ENCODE assay signal across 19 cellular contexts in the genomic region with DNA sequence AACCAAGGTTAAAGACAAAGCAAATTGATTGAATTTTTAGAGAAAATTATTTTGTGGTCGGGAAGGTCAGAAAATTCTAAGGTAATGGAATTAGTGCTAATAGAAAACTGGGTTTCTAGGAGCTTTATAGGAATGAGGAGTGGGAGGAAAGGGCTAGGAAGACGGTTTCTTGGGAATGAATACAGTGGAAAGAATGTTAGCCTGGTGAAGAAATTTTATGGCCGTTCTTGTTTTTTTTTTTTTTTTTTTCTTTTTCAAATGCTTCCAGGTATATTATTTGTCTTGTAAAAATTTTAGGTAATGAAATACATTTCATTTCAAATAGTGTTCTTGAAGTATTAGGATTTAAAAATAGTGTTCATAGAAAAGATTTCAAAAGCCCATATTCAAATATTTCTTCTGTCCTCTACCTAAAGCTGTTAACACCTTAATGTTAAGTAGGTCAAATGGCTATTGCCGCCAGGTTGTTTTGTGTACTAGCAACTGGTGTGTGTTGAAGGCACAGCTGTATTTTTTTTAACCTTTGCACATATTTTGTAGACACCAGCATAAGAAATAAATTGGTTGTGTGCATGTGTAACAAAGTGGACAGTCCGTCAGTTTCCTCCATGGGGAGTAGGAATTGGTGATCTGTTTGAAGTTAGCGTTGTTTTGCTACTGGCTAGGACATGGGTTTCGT. TPM values are rescaled to one million over a fixed set of nuclear protein-coding genes. Genes with fewer than 3 reads are reported as not detected.
DNase-seq lines count a peak whose midpoint lies in the region; ATAC-seq, FAIRE-seq and TF ChIP-seq lines count a peak whose summit lies in the region.
"Had no signal": no experiment of that assay in that cellular context is flagged by ENCODE, and none has a peak within 500 bp of the region (broad histone marks: within the 10 kb centered on the region; RNA-seq: fewer than 3 reads in every experiment).

No MANE protein-coding gene starts in this region.

- H3K79me1 ChIP-seq in H9 (ENCODE audit: insufficient read depth, low read depth, low read length, poor library complexity, severe bottlenecking) (peaks cover 4% of the 10 kb centered on the region), trophoblast cell (ENCODE audit: low read length) (no peaks in the 10 kb centered on the region)

- H3K23me2 ChIP-seq in H9 (ENCODE audit: insufficient read length, low read depth, low read length, poor library complexity, severe bottlenecking), result no peaks in the 10 kb centered on the region

- H3K79me2 ChIP-seq in H9 (ENCODE audit: insufficient read depth, low read length), result peaks cover 45% of the 10 kb centered on the region
- peaks cover 4% of the 10 kb centered on the region for H3K79me2 ChIP-seq in trophoblast cell (ENCODE audit: control insufficient read depth, insufficient read depth, low read length, poor library complexity)

- H3K23ac ChIP-seq in H9 (ENCODE audit: insufficient read length, low read depth, low read length), result no peak overlapping the region
- no peak overlapping the region for H3K23ac ChIP-seq in trophoblast cell (ENCODE audit: low read length)

- H4K8ac ChIP-seq in H9 (replicated peaks; ENCODE audit: insufficient read length, low read depth, low read length), result no peak overlapping the region
- no peak overlapping the region for H4K8ac ChIP-seq in trophoblast cell (ENCODE audit: low read depth, low read length)

- H3K9ac ChIP-seq in H9 (ENCODE audit: extremely low read depth, insufficient read length, low read length) (no peak overlapping the region), trophoblast cell (ENCODE audit: low read length) (no peak overlapping the region)

- H4K91ac ChIP-seq in H9 (ENCODE audit: insufficient read length, low read depth, low read length) (no peak overlapping the region), trophoblast cell (ENCODE audit: low read depth, low read length) (no peak overlapping the region)

- H3K56ac ChIP-seq in H9 (ENCODE audit: insufficient read length, low read depth, low read length), result no peak overlapping the region

- H3K27ac ChIP-seq in H9 (ENCODE audit: insufficient read length, low read depth, low read length) (no peak overlapping the region), trophoblast cell (ENCODE audit: low read depth, low read length) (peak overlapping the region; percentile 71)
- H3K27ac ChIP-seq: adrenal gland, esophagus squamous epithelium had no signal

- H3K4me1 Mint-ChIP-seq in H9, result peaks cover 69 to 76% of the 10 kb centered on the region in 2 experiments
- H3K4me1 Mint-ChIP-seq in activated T-helper 17 cell treated with anti-CD3 and anti-CD28 coated beads, Interleukin-2, amount 50 U/mL, for 72 hours, result peaks cover 21% of the 10 kb centered on the region

- no peak overlapping the region for H2BK15ac ChIP-seq in H9 (ENCODE audit: low read depth, low read length)

- no peaks in the 10 kb centered on the region for H3K36me3 ChIP-seq in trophoblast cell (ENCODE audit: control insufficient read depth in 1 of 2, insufficient read depth in 2 of 2, low read length in 2 of 2)
- H3K36me3 ChIP-seq: adrenal gland, esophagus squamous epithelium had no signal

- H3K4me2 ChIP-seq in H9 (ENCODE audit: insufficient read depth, insufficient read length, low read length) (no peak overlapping the region), trophoblast cell (ENCODE audit: low read length) (peak overlapping the region; percentile 14)

- H2AK5ac ChIP-seq in H9 (ENCODE audit: insufficient read length, low read length) (no peak overlapping the region), trophoblast cell (ENCODE audit: low read length) (no peak overlapping the region)

- no peak overlapping the region for H4K12ac ChIP-seq in trophoblast cell (ENCODE audit: low read depth, low read length)

- no peak overlapping the region for H3K18ac ChIP-seq in H9 (ENCODE audit: insufficient read length, low read depth, low read length)
- H3K18ac ChIP-seq in trophoblast cell (ENCODE audit: low read length), result no peak overlapping the region

- no peak overlapping the region for H3T11ph ChIP-seq in H9 (ENCODE audit: low read length)

- H3K4me1 ChIP-seq in H9 (ENCODE audit: insufficient read depth, low read length), result peaks cover 7% of the 10 kb centered on the region; the same call in 1 of the 2 replicates
- peaks cover 5% of the 10 kb centered on the region in 2 experiments for H3K4me1 ChIP-seq in trophoblast cell (ENCODE audit: control insufficient read depth in 1 of 2, insufficient read depth in 2 of 2, low read length in 2 of 2)

- DNase-seq in H9 (no peak), trophoblast cell (peak; percentile 40 to 68), AG20443 (ENCODE audit: low spot score) (no peak), kidney glomerular epithelial cell (lab: John Stamatoyannopoulos, UW) (no peak)
- DNase-seq: activated CD4-positive, alpha-beta T cell treated with anti-CD3 and anti-CD28 coated beads, Interleukin-2, amount 10 ng/mL, durations not matched to agents 7 days and 5 days; activated T-cell treated with anti-CD3 and anti-CD28 coated beads, Interleukin-2, amount 50 U/mL, for 72 hours; adrenal gland; AML-193; esophagus squamous epithelium; GF-D8; NCI-H2081 treated with DMSO at 0.1 percent for 48 hours; NCI-H526 treated with DMSO at 0.1 percent for 48 hours; T1000 had no signal

- H2BK120ac ChIP-seq in H9 (ENCODE audit: low read depth, low read length, poor library complexity, severe bottlenecking), result no peak overlapping the region
- H2BK120ac ChIP-seq in trophoblast cell (ENCODE audit: insufficient read depth, low read length, poor library complexity), result peak overlapping the region; percentile 43

- H3K4ac ChIP-seq in H9 (ENCODE audit: low read depth, low read length) (no peak overlapping the region), trophoblast cell (ENCODE audit: low read depth, low read length) (peak overlapping the region; percentile 83)

- H3K27me3 Mint-ChIP-seq in H9 (ENCODE audit: low read depth), result no peaks in the 10 kb centered on the region
- no peaks in the 10 kb centered on the region for H3K27me3 Mint-ChIP-seq in activated T-helper 17 cell treated with anti-CD3 and anti-CD28 coated beads, Interleukin-2, amount 50 U/mL, for 72 hours
- H3K27me3 Mint-ChIP-seq: stimulated activated memory B cell treated with anti-CD40 and anti-IgM and Interleukin-4, amounts not matched to agents 10 μg/mL and 1 μg/mL and 100 μg/mL, for 72 hours had no signal

- no peak overlapping the region for H2BK20ac ChIP-seq in H9 (ENCODE audit: low read depth, low read length, poor library complexity, severe bottlenecking)

- H3K14ac ChIP-seq in H9 (ENCODE audit: insufficient read depth, low read length) (no peak overlapping the region), trophoblast cell (ENCODE audit: low read length) (no peak overlapping the region)

- H2BK12ac ChIP-seq in H9 (ENCODE audit: insufficient read length, low read depth, low read length) (peak overlapping the region; percentile 35), trophoblast cell (ENCODE audit: low read length) (no peak overlapping the region)

- H2BK5ac ChIP-seq in H9 (ENCODE audit: insufficient read length, low read length), result no peak overlapping the region
- no peak overlapping the region for H2BK5ac ChIP-seq in trophoblast cell (ENCODE audit: low read depth, low read length, poor library complexity)

- peak; percentile 60 for FAIRE-seq in islet of Langerhans (lab: Jason Lieb, UNC)
- FAIRE-seq: colon had no signal

- no peaks in the 10 kb centered on the region for H3K9me3 Mint-ChIP-seq in H9
- H3K9me3 Mint-ChIP-seq in activated T-helper 17 cell treated with anti-CD3 and anti-CD28 coated beads, Interleukin-2, amount 50 U/mL, for 72 hours, result no peaks in the 10 kb centered on the region
- H3K9me3 Mint-ChIP-seq: activated CD4-positive, alpha-beta T cell treated with anti-CD3 and anti-CD28 coated beads, Interleukin-2, amount 10 ng/mL, durations not matched to agents 7 days and 5 days; activated T-cell treated with anti-CD3 and anti-CD28 coated beads, Interleukin-2, amount 50 U/mL, for 72 hours had no signal

- ATAC-seq in activated T-helper 17 cell treated with anti-CD3 and anti-CD28 coated beads, Interleukin-2, amount 50 U/mL, for 72 hours (replicated peaks), result no peak
- no peak for ATAC-seq in HG02623 (IDR thresholded peaks at IDR 0.05; ENCODE audit: unreplicated experiment)
- no peak for ATAC-seq in GM21576 (IDR thresholded peaks at IDR 0.05; ENCODE audit: unreplicated experiment)
- ATAC-seq: activated T-cell treated with anti-CD3 and anti-CD28 coated beads, Interleukin-2, amount 50 U/mL, for 72 hours; stimulated activated memory B cell treated with anti-CD40 and anti-IgM and Interleukin-4, amounts not matched to agents 10 μg/mL and 1 μg/mL and 100 μg/mL, for 72 hours had no signal

- no peak overlapping the region for H2AFZ ChIP-seq in H9 (ENCODE audit: low read length)
- no peak overlapping the region for H2AFZ ChIP-seq in trophoblast cell (ENCODE audit: insufficient read depth, low read length, poor library complexity)

- H3K4me3 ChIP-seq in trophoblast cell (ENCODE audit: low read depth, low read length), result no peak overlapping the region
- H3K4me3 ChIP-seq: adrenal gland, esophagus squamous epithelium had no signal

- H4K5ac ChIP-seq in H9 (ENCODE audit: insufficient read length, low read depth, low read length), result no peak overlapping the region

- no peak overlapping the region for H3K4me3 Mint-ChIP-seq in H9
- peak overlapping the region; percentile 50 for H3K4me3 Mint-ChIP-seq in activated T-helper 17 cell treated with anti-CD3 and anti-CD28 coated beads, Interleukin-2, amount 50 U/mL, for 72 hours
- H3K4me3 Mint-ChIP-seq: activated CD4-positive, alpha-beta T cell treated with anti-CD3 and anti-CD28 coated beads, Interleukin-2, amount 10 ng/mL, durations not matched to agents 7 days and 5 days; stimulated activated memory B cell treated with anti-CD40 and anti-IgM and Interleukin-4, amounts not matched to agents 10 μg/mL and 1 μg/mL and 100 μg/mL, for 72 hours had no signal

- H3K36me3 Mint-ChIP-seq in H9 (ENCODE audit: insufficient read depth in 1 of 3, low read depth in 3 of 3), result peaks cover 0 to under 1% (median 0%) of the 10 kb centered on the region in 3 experiments; a peak in 2 of 7 replicates
- peaks cover 2% of the 10 kb centered on the region for H3K36me3 Mint-ChIP-seq in activated T-helper 17 cell treated with anti-CD3 and anti-CD28 coated beads, Interleukin-2, amount 50 U/mL, for 72 hours (ENCODE audit: low read depth)

- no peaks in the 10 kb centered on the region for H4K20me1 ChIP-seq in H9 (ENCODE audit: control insufficient read depth, insufficient read depth, insufficient read length)

- no peak for TF ChIP-seq CTCF in H9 (conservative IDR thresholded peaks at IDR 0.05)

- H3K27me3 ChIP-seq in H9 (ENCODE audit: insufficient read depth, low read length) (no peaks in the 10 kb centered on the region), trophoblast cell (ENCODE audit: insufficient read depth, low read length) (no peaks in the 10 kb centered on the region)
- H3K27me3 ChIP-seq: adrenal gland, esophagus squamous epithelium had no signal

- peak overlapping the region; percentile 72 to 85 (median 77); a peak in 6 of 7 replicates for H3K27ac Mint-ChIP-seq in H9
- H3K27ac Mint-ChIP-seq in activated T-helper 17 cell treated with anti-CD3 and anti-CD28 coated beads, Interleukin-2, amount 50 U/mL, for 72 hours, result peak overlapping the region; percentile 84
- H3K27ac Mint-ChIP-seq: activated CD4-positive, alpha-beta T cell treated with anti-CD3 and anti-CD28 coated beads, Interleukin-2, amount 10 ng/mL, durations not matched to agents 7 days and 5 days; activated T-cell treated with anti-CD3 and anti-CD28 coated beads, Interleukin-2, amount 50 U/mL, for 72 hours; stimulated activated memory B cell treated with anti-CD40 and anti-IgM and Interleukin-4, amounts not matched to agents 10 μg/mL and 1 μg/mL and 100 μg/mL, for 72 hours had no signal

- WGBS in H9 (ENCODE audit: extremely low coverage, insufficient read length, low lambda C conversion rate), result 100% methylated on average over 1 of the region's 7 CpGs
- WGBS in trophoblast cell (ENCODE audit: extremely low coverage, insufficient coverage, insufficient read length), result 100% methylated on average over 1 of the region's 7 CpGs

- H3K9me3 ChIP-seq in H9 (ENCODE audit: control insufficient read depth, low read depth, low read length), result no peaks in the 10 kb centered on the region
- no peaks in the 10 kb centered on the region for H3K9me3 ChIP-seq in trophoblast cell (ENCODE audit: insufficient read depth, low read depth, low read length)
- H3K9me3 ChIP-seq: adrenal gland, esophagus squamous epithelium had no signal

RNA-seq across cellular contexts. Expression of a gene that starts 32.3 kb away (rescaled TPM):
- 153 and 157 TPM in 2 replicates for total RNA-seq in H9 (2021)
- 100 to 1,000 TPM in 1 of 2 donors, 10 to 100 TPM in 1; 56.3 to 107 TPM for total RNA-seq in activated T-helper 17 cell treated with anti-CD3 and anti-CD28 coated beads, Interleukin-2, amount 50 U/mL, for 72 hours
- 195 and 197 TPM in 2 replicates for polyA plus RNA-seq in trophoblast cell (2013)

Comparison
In these comparisons a context has a peak if more than half of its experiments do, and no peak if none do; other contexts are left out.
1. DNase-seq: peak in trophoblast cell (2 of 2); none in H9 (single experiment), AG20443 (single experiment) and kidney glomerular epithelial cell (single experiment).